21 cellular contexts compared by ENCODE assay signal in the genomic region with DNA sequence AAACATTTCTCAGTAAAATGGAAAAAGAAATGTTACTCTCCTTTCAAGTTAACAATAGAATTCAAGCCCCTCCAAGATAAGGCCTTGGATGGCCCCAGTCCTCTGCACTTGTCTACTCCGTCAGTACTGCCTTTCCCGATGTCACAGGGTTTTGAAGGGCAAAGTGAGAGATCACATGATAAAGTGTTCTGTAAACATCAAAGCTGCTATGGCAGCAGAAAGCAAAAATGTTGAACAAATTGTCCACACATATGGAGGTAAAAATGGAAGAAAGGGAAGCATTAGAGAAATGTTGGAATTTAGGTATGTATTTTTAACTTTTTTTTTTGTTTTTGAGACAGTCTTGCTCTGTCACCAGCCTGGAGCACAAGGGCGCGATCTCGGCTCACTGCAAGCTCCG. TPM values are rescaled to one million over a fixed set of nuclear protein-coding genes. Genes with fewer than 3 reads are reported as not detected.
DNase-seq lines count a peak whose midpoint lies in the region; ATAC-seq and TF ChIP-seq lines count a peak whose summit lies in the region.
"Had no signal": no experiment of that assay in that cellular context is flagged by ENCODE, and none has a peak within 500 bp of the region (broad histone marks: within the 10 kb centered on the region; RNA-seq: fewer than 3 reads in every experiment).

No MANE protein-coding gene starts in this region.

- no peaks in the 10 kb centered on the region for H3K9me3 Mint-ChIP-seq in activated CD8-positive, alpha-beta T cell treated with anti-CD3 and anti-CD28 coated beads for 36 hours
- H3K9me3 Mint-ChIP-seq in stimulated activated naive B cell treated with anti-CD40 and anti-IgM and Interleukin-4, amounts not matched to agents 10 μg/mL and 1 μg/mL and 100 μg/mL, for 72 hours = no peaks in the 10 kb centered on the region
- H3K9me3 Mint-ChIP-seq: CD4-positive, CD25-positive, alpha-beta regulatory T cell; H9 had no signal

- H4K20me1 ChIP-seq in hepatocyte (ENCODE audit: insufficient read depth, poor library complexity, severe bottlenecking) = no peaks in the 10 kb centered on the region
- H4K20me1 ChIP-seq: BLaER1 had no signal

- H3K4me1 ChIP-seq in cardiac muscle cell (ENCODE audit: low read depth) (no peaks in the 10 kb centered on the region), hepatocyte (ENCODE audit: insufficient read depth) (no peaks in the 10 kb centered on the region)
- H3K4me1 ChIP-seq: BLaER1, SJCRH30 had no signal

- H3K4me2 ChIP-seq in hepatocyte = no peak overlapping the region
- H3K4me2 ChIP-seq: BLaER1, KMS-11 had no signal

- H3K4me3 ChIP-seq in cardiac muscle cell = no peak overlapping the region
- no peak overlapping the region for H3K4me3 ChIP-seq in hepatocyte
- H3K4me3 ChIP-seq: BLaER1, GM23248, SJCRH30 had no signal

- H3K9me2 ChIP-seq in hepatocyte (replicated peaks; ENCODE audit: insufficient read depth) = no peaks in the 10 kb centered on the region

- H2AFZ ChIP-seq in hepatocyte = no peak overlapping the region
- H2AFZ ChIP-seq: GM23248 had no signal

- DNase-seq in cardiac muscle cell (ENCODE audit: low read depth in 1 of 2, low spot score in 1 of 2) = peak in 1 of 2 donors; percentile 20
- DNase-seq in Right ventricle myocardium inferior (ENCODE audit: missing footprints) = no peak
- DNase-seq in activated CD8-positive, alpha-beta T cell treated with anti-CD3 and anti-CD28 coated beads for 36 hours = no peak
- peak; percentile 41 for DNase-seq in hepatocyte (ENCODE audit: low spot score)
- no peak for DNase-seq in stimulated activated naive B cell treated with anti-CD40 and anti-IgM and Interleukin-4, amounts not matched to agents 10 μg/mL and 1 μg/mL and 100 μg/mL, for 72 hours
- DNase-seq in posterior cingulate gyrus = no peak
- no peak for DNase-seq in G401 (ENCODE audit: low spot score)
- DNase-seq in activated effector memory CD4-positive, alpha-beta T cell treated with Interleukin-2 at 50 U/mL for 16 hours = no peak
- DNase-seq: CD4-positive, CD25-positive, alpha-beta regulatory T cell; GM23248; H9; IMR-90; MM.1S; NCI-H1417; NCI-H1694; NCI-H2029 treated with DMSO at 0.1 percent for 48 hours; NCI-H2227 treated with DMSO at 0.1 percent for 48 hours; NCI-H526 treated with DMSO at 0.1 percent for 48 hours; SJCRH30 had no signal

- CTCF ChIA-PET in activated CD8-positive, alpha-beta T cell treated with anti-CD3 and anti-CD28 coated beads for 36 hours (lab: Charles Lee) = no interaction called here

- no peaks in the 10 kb centered on the region for H3K9me3 ChIP-seq in cardiac muscle cell (ENCODE audit: low read depth)
- no peaks in the 10 kb centered on the region for H3K9me3 ChIP-seq in hepatocyte (ENCODE audit: low read depth)
- H3K9me3 ChIP-seq: BLaER1, SJCRH30 had no signal

- ATAC-seq in Right ventricle myocardium inferior = no peak
- no peak for ATAC-seq in activated CD8-positive, alpha-beta T cell treated with anti-CD3 and anti-CD28 coated beads for 36 hours
- no peak for ATAC-seq in stimulated activated naive B cell treated with anti-CD40 and anti-IgM and Interleukin-4, amounts not matched to agents 10 μg/mL and 1 μg/mL and 100 μg/mL, for 72 hours (replicated peaks)

- 82% methylated on average over 6 of the region's 6 CpGs for WGBS in hepatocyte (ENCODE audit: low lambda C conversion rate, missing lambda C conversion rate)

- no peaks in the 10 kb centered on the region for H3K4me1 Mint-ChIP-seq in activated CD8-positive, alpha-beta T cell treated with anti-CD3 and anti-CD28 coated beads for 36 hours (ENCODE audit: low read depth)
- H3K4me1 Mint-ChIP-seq in stimulated activated naive B cell treated with anti-CD40 and anti-IgM and Interleukin-4, amounts not matched to agents 10 μg/mL and 1 μg/mL and 100 μg/mL, for 72 hours = no peaks in the 10 kb centered on the region
- H3K4me1 Mint-ChIP-seq: H9 had no signal

- POLR2A ChIA-PET in activated CD8-positive, alpha-beta T cell treated with anti-CD3 and anti-CD28 coated beads for 36 hours (lab: Charles Lee) = no interaction called here

- H3K36me3 ChIP-seq in cardiac muscle cell = peaks cover 59% of the 10 kb centered on the region
- no peaks in the 10 kb centered on the region for H3K36me3 ChIP-seq in hepatocyte (replicated peaks; ENCODE audit: insufficient read depth, low read depth)

- H3K27ac ChIP-seq in cardiac muscle cell (peak overlapping the region; percentile 86), hepatocyte (peak overlapping the region; percentile 61)
- H3K27ac ChIP-seq: BLaER1, GM23248, KMS-11, SJCRH30 had no signal

- H3K79me2 ChIP-seq in hepatocyte = no peaks in the 10 kb centered on the region

- peak overlapping the region; percentile 66 for H3K27ac Mint-ChIP-seq in activated CD8-positive, alpha-beta T cell treated with anti-CD3 and anti-CD28 coated beads for 36 hours
- peak overlapping the region; percentile 81 for H3K27ac Mint-ChIP-seq in stimulated activated naive B cell treated with anti-CD40 and anti-IgM and Interleukin-4, amounts not matched to agents 10 μg/mL and 1 μg/mL and 100 μg/mL, for 72 hours
- H3K27ac Mint-ChIP-seq: CD4-positive, CD25-positive, alpha-beta regulatory T cell; H9 had no signal

- no peak for TF ChIP-seq CTCF in cardiac muscle cell (IDR thresholded peaks at IDR 0.05; ENCODE audit: low read depth, low read length)
- TF ChIP-seq CTCF in activated CD8-positive, alpha-beta T cell treated with anti-CD3 and anti-CD28 coated beads for 36 hours (IDR thresholded peaks at IDR 0.05) = no peak
- no peak for TF ChIP-seq CTCF in hepatocyte (IDR thresholded peaks at IDR 0.05; ENCODE audit: poor library complexity)

- intact Hi-C loops in Right ventricle myocardium inferior (cut with DNase I) = no loop called here
- intact Hi-C loops in activated CD8-positive, alpha-beta T cell treated with anti-CD3 and anti-CD28 coated beads for 36 hours (cut with micrococcal nuclease) = no loop called here
- intact Hi-C loops in posterior cingulate gyrus (cut with DNase I) = no loop called here

- no peaks in the 10 kb centered on the region for H3K27me3 Mint-ChIP-seq in activated CD8-positive, alpha-beta T cell treated with anti-CD3 and anti-CD28 coated beads for 36 hours
- H3K27me3 Mint-ChIP-seq in stimulated activated naive B cell treated with anti-CD40 and anti-IgM and Interleukin-4, amounts not matched to agents 10 μg/mL and 1 μg/mL and 100 μg/mL, for 72 hours = no peaks in the 10 kb centered on the region
- H3K27me3 Mint-ChIP-seq: CD4-positive, CD25-positive, alpha-beta regulatory T cell had no signal

- no peaks in the 10 kb centered on the region for H3K27me3 ChIP-seq in cardiac muscle cell
- no peaks in the 10 kb centered on the region for H3K27me3 ChIP-seq in hepatocyte
- H3K27me3 ChIP-seq: BLaER1, SJCRH30 had no signal

- H3K36me3 Mint-ChIP-seq in activated CD8-positive, alpha-beta T cell treated with anti-CD3 and anti-CD28 coated beads for 36 hours (ENCODE audit: low read depth) = peaks cover 37% of the 10 kb centered on the region
- H3K36me3 Mint-ChIP-seq in stimulated activated naive B cell treated with anti-CD40 and anti-IgM and Interleukin-4, amounts not matched to agents 10 μg/mL and 1 μg/mL and 100 μg/mL, for 72 hours = peaks cover 29 to 39% of the 10 kb centered on the region in 2 donors

- H3K4me3 Mint-ChIP-seq in activated CD8-positive, alpha-beta T cell treated with anti-CD3 and anti-CD28 coated beads for 36 hours = no peak overlapping the region
- H3K4me3 Mint-ChIP-seq in stimulated activated naive B cell treated with anti-CD40 and anti-IgM and Interleukin-4, amounts not matched to agents 10 μg/mL and 1 μg/mL and 100 μg/mL, for 72 hours = no peak overlapping the region
- H3K4me3 Mint-ChIP-seq: CD4-positive, CD25-positive, alpha-beta regulatory T cell; H9 had no signal

- in situ Hi-C loops in G401 (cut with HindIII; ENCODE audit: low sequenced_read_pairs) = no loop called here

RNA-seq across cellular contexts. Expression of gene CDK2AP1, which starts 33.5 kb away (rescaled TPM):
- total RNA-seq in cardiac muscle cell = 48.0 and 60.7 TPM in 2 replicates
- 101 and 122 TPM in 2 replicates for polyA plus RNA-seq in cardiac muscle cell
- total RNA-seq in Right ventricle myocardium inferior = 74.9 TPM
- 100 to 1,000 TPM; 108 to 111 TPM for total RNA-seq in activated CD8-positive, alpha-beta T cell treated with anti-CD3 and anti-CD28 coated beads for 36 hours
- total RNA-seq in hepatocyte = 140 and 153 TPM in 2 replicates
- polyA plus RNA-seq in hepatocyte = 160 and 187 TPM in 2 replicates
- total RNA-seq in G401 (2014; rRNA removed; shearing (Covaris generic)) = 132 and 223 TPM in 2 replicates

RNA-seq across cellular contexts. Expression of gene SBNO1, which starts 59.5 kb away (rescaled TPM):
- total RNA-seq in cardiac muscle cell = 10.3 and 17.7 TPM in 2 replicates
- polyA plus RNA-seq in cardiac muscle cell = 10.4 and 21.4 TPM in 2 replicates
- 25.8 TPM for total RNA-seq in Right ventricle myocardium inferior
- 10 to 100 TPM; 44.3 to 45.4 TPM for total RNA-seq in activated CD8-positive, alpha-beta T cell treated with anti-CD3 and anti-CD28 coated beads for 36 hours
- 28.9 and 29.7 TPM in 2 replicates for total RNA-seq in hepatocyte
- polyA plus RNA-seq in hepatocyte = 13.4 and 13.7 TPM in 2 replicates
- total RNA-seq in G401 (2014; rRNA removed; shearing (Covaris generic)) = 9.7 and 16.0 TPM in 2 replicates
